ENCODE assay signal across 29 cellular contexts in genomic region chr9:111030492-111030891, GRCh38. TPM values are rescaled to one million over a fixed set of nuclear protein-coding genes. Genes with fewer than 3 reads are reported as not detected.
DNase-seq lines count a peak whose midpoint lies in the region; ATAC-seq and TF ChIP-seq lines count a peak whose summit lies in the region.
"Had no signal": no experiment of that assay in that cellular context is flagged by ENCODE, and none has a peak within 500 bp of the region (broad histone marks: within the 10 kb centered on the region; RNA-seq: fewer than 3 reads in every experiment).

No MANE protein-coding gene starts in this region.

- H3K4me3 Mint-ChIP-seq in HFFc6 = no peak overlapping the region
- no peak overlapping the region for H3K4me3 Mint-ChIP-seq in immature natural killer cell
- no peak overlapping the region for H3K4me3 Mint-ChIP-seq in stimulated activated naive CD8-positive, alpha-beta T cell treated with anti-CD3 and anti-CD28 coated beads, Interleukin-15, amount 100 ng/mL, for 72 hours
- H3K4me3 Mint-ChIP-seq: activated CD8-positive, alpha-beta memory T cell treated with anti-CD3 and anti-CD28 coated beads, Interleukin-2, amount 10 ng/mL, durations not matched to agents 7 days and 5 days; CD14-positive monocyte; natural killer cell had no signal

- no peak overlapping the region for H3K4me3 ChIP-seq in fibroblast of pulmonary artery (replicated peaks; ENCODE audit: low read depth, low read length)
- H3K4me3 ChIP-seq: colonic mucosa, gastrocnemius medialis, hepatocyte, spleen had no signal

- H3K36me3 Mint-ChIP-seq in HFFc6 (ENCODE audit: low read depth) (peaks cover 51% of the 10 kb centered on the region), immature natural killer cell (peaks cover 0 to 4% (median 0%) of the 10 kb centered on the region in 3 donors)
- H3K36me3 Mint-ChIP-seq: activated CD8-positive, alpha-beta memory T cell treated with anti-CD3 and anti-CD28 coated beads, Interleukin-2, amount 10 ng/mL, durations not matched to agents 7 days and 5 days had no signal

- H3K27me3 Mint-ChIP-seq in HFFc6 (ENCODE audit: insufficient read depth) (peaks cover 3% of the 10 kb centered on the region), immature natural killer cell (ENCODE audit: low read depth in 3 of 3) (peaks cover 5% of the 10 kb centered on the region in 3 donors)
- peaks cover 36% of the 10 kb centered on the region for H3K27me3 Mint-ChIP-seq in stimulated activated naive CD8-positive, alpha-beta T cell treated with anti-CD3 and anti-CD28 coated beads, Interleukin-15, amount 100 ng/mL, for 72 hours
- H3K27me3 Mint-ChIP-seq: activated CD8-positive, alpha-beta memory T cell treated with anti-CD3 and anti-CD28 coated beads, Interleukin-2, amount 10 ng/mL, durations not matched to agents 7 days and 5 days had no signal

- no peaks in the 10 kb centered on the region for H3K9me3 Mint-ChIP-seq in HFFc6
- H3K9me3 Mint-ChIP-seq in immature natural killer cell = peaks cover 0 to 9% (median 0%) of the 10 kb centered on the region in 6 donors
- H3K9me3 Mint-ChIP-seq in stimulated activated naive CD8-positive, alpha-beta T cell treated with anti-CD3 and anti-CD28 coated beads, Interleukin-15, amount 100 ng/mL, for 72 hours = no peaks in the 10 kb centered on the region

- no peak for TF ChIP-seq CTCF in HFFc6 (IDR thresholded peaks at IDR 0.05)
- TF ChIP-seq CTCF in fibroblast of pulmonary artery (IDR thresholded peaks at IDR 0.05; ENCODE audit: low read length, missing control alignments) = no peak

- H3K4me1 Mint-ChIP-seq in HFFc6 (ENCODE audit: low read depth) (peaks cover 79% of the 10 kb centered on the region), immature natural killer cell (peaks cover 5 to 10% of the 10 kb centered on the region in 2 donors)
- no peaks in the 10 kb centered on the region for H3K4me1 Mint-ChIP-seq in stimulated activated naive CD8-positive, alpha-beta T cell treated with anti-CD3 and anti-CD28 coated beads, Interleukin-15, amount 100 ng/mL, for 72 hours

- no peak for DNase-seq in HFFc6
- DNase-seq in SK-N-DZ (ENCODE audit: low spot score) = peak; percentile 44
- peak; percentile 17 for DNase-seq in fibroblast of pulmonary artery (ENCODE audit: low read depth)
- peak; percentile 64 for DNase-seq in pons (ENCODE audit: low spot score)
- DNase-seq in immature natural killer cell = no peak
- DNase-seq in stimulated activated naive CD8-positive, alpha-beta T cell treated with anti-CD3 and anti-CD28 coated beads, Interleukin-15, amount 100 ng/mL, for 72 hours = no peak
- DNase-seq: activated CD8-positive, alpha-beta memory T cell treated with anti-CD3 and anti-CD28 coated beads, Interleukin-2, amount 10 ng/mL, durations not matched to agents 7 days and 5 days; activated naive CD4-positive, alpha-beta T cell treated with Interleukin-2 at 50 U/mL for 16 hours; Calu3; colonic mucosa; DND-41; gastrocnemius medialis; H7; Karpas-422; natural killer cell; NCI-H1694; NCI-H2171; NCI-H510A treated with DMSO at 0.1 percent for 48 hours; NK-92 treated with Interleukin-12 subunit alpha and Interleukin-12 subunit beta, amount 100 ng/mL, for 24 hours; SIG-M5; spleen; stimulated activated CD4-positive, alpha-beta T cell treated with anti-CD3 and anti-CD28 coated beads, Interleukin-4, amount 100 ng/mL, for 1 hour had no signal

- ATAC-seq in HG03460 (IDR thresholded peaks at IDR 0.05; ENCODE audit: unreplicated experiment) = no peak
- ATAC-seq in stimulated activated naive CD8-positive, alpha-beta T cell treated with anti-CD3 and anti-CD28 coated beads, Interleukin-15, amount 100 ng/mL, for 72 hours = no peak
- ATAC-seq in GM19455 (IDR thresholded peaks at IDR 0.05; ENCODE audit: unreplicated experiment) = no peak
- ATAC-seq: activated CD8-positive, alpha-beta memory T cell treated with anti-CD3 and anti-CD28 coated beads, Interleukin-2, amount 10 ng/mL, durations not matched to agents 7 days and 5 days; esophagus mucosa; gastrocnemius medialis; left lobe of liver; natural killer cell had no signal

- H3K27ac Mint-ChIP-seq in HFFc6 (peak overlapping the region; percentile 19; the same call in 1 of the 2 replicates), immature natural killer cell (no peak overlapping the region)
- no peak overlapping the region for H3K27ac Mint-ChIP-seq in stimulated activated naive CD8-positive, alpha-beta T cell treated with anti-CD3 and anti-CD28 coated beads, Interleukin-15, amount 100 ng/mL, for 72 hours
- H3K27ac Mint-ChIP-seq: activated CD8-positive, alpha-beta memory T cell treated with anti-CD3 and anti-CD28 coated beads, Interleukin-2, amount 10 ng/mL, durations not matched to agents 7 days and 5 days; brain; CD14-positive monocyte; natural killer cell had no signal

RNA-seq across cellular contexts. Expression of gene LPAR1, which starts 7.8 kb away (rescaled TPM):
- total RNA-seq in HFFc6 (2021; fragmentation: NEBNext Ultra II Directional; extraction: Animal tissue kit (Norgen Biotek cat#: 25700)) = 100 to 1,000 TPM in 4 of 6 experiments, 10 to 100 TPM in 2; 70.6 to 148 (median 123) TPM
- 16.5 and 16.7 TPM in 2 replicates for polyA plus RNA-seq in SK-N-DZ (2014; cell fraction: cytosol; rRNA removed)
- 6.5 and 8.1 TPM in 2 replicates for polyA plus RNA-seq in SK-N-DZ (2014; cell fraction: nucleus; rRNA removed)
- polyA plus RNA-seq in immature natural killer cell = under 1 TPM in 2 of 3 donors, not detected in 1; 0.59 to 0.84 TPM
- total RNA-seq: activated CD8-positive, alpha-beta memory T cell treated with anti-CD3 and anti-CD28 coated beads, Interleukin-2, amount 10 ng/mL, durations not matched to agents 7 days and 5 days had no signal

Comparison
In these comparisons a context has a peak if more than half of its experiments do, and no peak if none do; other contexts are left out.
1. DNase-seq: peak in SK-N-DZ (single experiment), fibroblast of pulmonary artery (single experiment) and pons (single experiment); none in HFFc6 (single experiment), immature natural killer cell (0 of 3) and stimulated activated naive CD8-positive, alpha-beta T cell treated with anti-CD3 and anti-CD28 coated beads, Interleukin-15, amount 100 ng/mL, for 72 hours (0 of 2).